Comparison of ENCODE assay signal across 8 cellular contexts in genomic region chr12:7832059-7832696, GRCh38. TPM values are rescaled to one million over a fixed set of nuclear protein-coding genes. Genes with fewer than 3 reads are reported as not detected.
DNase-seq lines count a peak whose midpoint lies in the region; ATAC-seq and TF ChIP-seq lines count a peak whose summit lies in the region.

No MANE protein-coding gene starts in this region.

- H4K20me1 ChIP-seq in PC-9 (ENCODE audit: insufficient read depth) = no peaks in the 10 kb centered on the region

- no peak overlapping the region for H3K27ac Mint-ChIP-seq in chondrocyte (ENCODE audit: unreplicated experiment)

- H3K27me3 ChIP-seq in right atrium auricular region = no peaks in the 10 kb centered on the region
- H3K27me3 ChIP-seq in PC-9 (ENCODE audit: insufficient read depth, low read depth) = no peaks in the 10 kb centered on the region

- H3K4me1 ChIP-seq in right atrium auricular region (no peaks in the 10 kb centered on the region), PC-9 (replicated peaks; ENCODE audit: insufficient read depth) (peaks cover 17% of the 10 kb centered on the region)

- H3K4me3 Mint-ChIP-seq in chondrocyte (ENCODE audit: unreplicated experiment) = no peak overlapping the region

- ATAC-seq in Right ventricle myocardium superior (ENCODE audit: poor library complexity) = peak; percentile 41
- peak; percentile 51 for ATAC-seq in HG02981 (IDR thresholded peaks at IDR 0.05; ENCODE audit: unreplicated experiment)
- ATAC-seq in HG03378 (IDR thresholded peaks at IDR 0.05; ENCODE audit: unreplicated experiment) = no peak

- H3K27me3 Mint-ChIP-seq in chondrocyte (ENCODE audit: low read depth) = no peaks in the 10 kb centered on the region

- DNase-seq in Right ventricle myocardium superior (no peak), right atrium auricular region (ENCODE audit: low spot score) (no peak), PC-9 (peak; percentile 48 to 56), chondrocyte (ENCODE audit: low spot score) (no peak), mesenteric fat pad (ENCODE audit: low spot score) (peak; percentile 12), NCI-H187 (lab: John Stamatoyannopoulos, UW) (no peak)

- H3K9me2 ChIP-seq in PC-9 (ENCODE audit: insufficient read depth) = no peaks in the 10 kb centered on the region

- CTCF ChIA-PET in PC-9 (lab: Charles Lee) = interaction anchor here (0.7 to 1.6 kb wide), 4 partner anchors 21 to 209 kb away, joined by 3 to 11 read pairs (median 5); partner anchors contain the start of gene SLC2A3

- no peak overlapping the region for H3K4me2 ChIP-seq in PC-9

- H3K4me3 ChIP-seq in right atrium auricular region = no peak overlapping the region
- H3K4me3 ChIP-seq in PC-9 = no peak overlapping the region

- no peaks in the 10 kb centered on the region for H3K4me1 Mint-ChIP-seq in chondrocyte (ENCODE audit: low read depth)

- no peaks in the 10 kb centered on the region for H3K9me3 ChIP-seq in right atrium auricular region
- H3K9me3 ChIP-seq in PC-9 (ENCODE audit: insufficient read depth, low read depth) = no peaks in the 10 kb centered on the region

- H3K79me2 ChIP-seq in PC-9 (ENCODE audit: low read depth) = no peaks in the 10 kb centered on the region

- H3K27ac ChIP-seq in right atrium auricular region (no peak overlapping the region), PC-9 (no peak overlapping the region)

- TF ChIP-seq CTCF in right atrium auricular region (IDR thresholded peaks at IDR 0.05) = peak in 1 of 2 donors; percentile 54
- TF ChIP-seq CTCF in PC-9 (conservative IDR thresholded peaks at IDR 0.05) = peak; percentile 78
- TF ChIP-seq CTCF in chondrocyte (IDR thresholded peaks at IDR 0.05) = peak; percentile 83

- H3K36me3 Mint-ChIP-seq in chondrocyte (ENCODE audit: low read depth) = no peaks in the 10 kb centered on the region

- H2AFZ ChIP-seq in PC-9 = no peak overlapping the region

- H3K36me3 ChIP-seq in right atrium auricular region (no peaks in the 10 kb centered on the region), PC-9 (ENCODE audit: low read depth) (no peaks in the 10 kb centered on the region)

- BruUV-seq in PC-9 (replicated peaks; lab: Mats Ljungman, UMichigan) = no TSS peak

- H3K9me3 Mint-ChIP-seq in chondrocyte (ENCODE audit: low read depth) = no peaks in the 10 kb centered on the region

- intact Hi-C loops in Right ventricle myocardium superior (cut with DNase I) = no loop called here
- intact Hi-C loops in PC-9 (cut with micrococcal nuclease; ENCODE audit: unreplicated experiment) = loop anchor here (1.0 kb wide), 1 partner anchor 163 kb away; no protein-coding TSS in a partner anchor

- peaks cover 7% of the 10 kb centered on the region; the same call in 1 of the 2 replicates for H3F3A ChIP-seq in PC-9 (ENCODE audit: insufficient read depth, low read depth)

- POLR2A ChIA-PET in PC-9 (lab: Charles Lee; ENCODE audit: unreplicated experiment) = no interaction called here

RNA-seq across cellular contexts. Expression of gene SLC2A14, which starts 40.5 kb away (rescaled TPM):
- total RNA-seq in Right ventricle myocardium superior (not detected), right atrium auricular region (not detected), PC-9 (2021) (0.13 TPM in 1 of 2 replicates, not detected in the other), chondrocyte (0.60 to 2.3 TPM (median 1.8 TPM) in 3 replicates), mesenteric fat pad (5.4 TPM)

RNA-seq across cellular contexts. Expression of gene NANOG, which starts 43.0 kb away (rescaled TPM):
- not detected for total RNA-seq in Right ventricle myocardium superior
- not detected for total RNA-seq in right atrium auricular region
- not detected in 2 replicates for total RNA-seq in PC-9 (2021)
- total RNA-seq in chondrocyte = not detected in 3 replicates
- 0.35 TPM for total RNA-seq in mesenteric fat pad

Comparison
In these comparisons a context has a peak if more than half of its experiments do, and no peak if none do; other contexts are left out.
1. DNase-seq: peak in PC-9 (2 of 2) and mesenteric fat pad (single experiment); none in Right ventricle myocardium superior (single experiment), right atrium auricular region (single experiment), chondrocyte (single experiment) and NCI-H187 (0 of 2).